Comparison of ENCODE assay signal across 21 cellular contexts in genomic region chr18:54204883-54205282, GRCh38.
"Had no signal": no experiment of that assay in that cellular context is flagged by ENCODE, and none has a peak within 500 bp of the region (broad histone marks: within the 10 kb centered on the region; RNA-seq: fewer than 3 reads in every experiment).

No MANE protein-coding gene starts in this region.

- H3K4me3 Mint-ChIP-seq: activated CD4-positive, alpha-beta memory T cell treated with anti-CD3 and anti-CD28 coated beads, Interleukin-2, amount 10 ng/mL, durations not matched to agents 7 days and 5 days; activated CD8-positive, alpha-beta memory T cell treated with anti-CD3 and anti-CD28 coated beads, Interleukin-2, amount 10 ng/mL, durations not matched to agents 7 days and 5 days; activated naive CD8-positive, alpha-beta T cell treated with anti-CD3 and anti-CD28 coated beads, Interleukin-2, amount 50 U/mL, for 24 hours; activated T-helper 17 cell treated with anti-CD3 and anti-CD28 coated beads, Interleukin-2, amount 50 U/mL, for 72 hours; brain; central memory CD8-positive, alpha-beta T cell had no signal

- H3K27me3 Mint-ChIP-seq: activated CD4-positive, alpha-beta memory T cell treated with anti-CD3 and anti-CD28 coated beads, Interleukin-2, amount 10 ng/mL, durations not matched to agents 7 days and 5 days; activated CD8-positive, alpha-beta memory T cell treated with anti-CD3 and anti-CD28 coated beads, Interleukin-2, amount 10 ng/mL, durations not matched to agents 7 days and 5 days; activated naive CD8-positive, alpha-beta T cell treated with anti-CD3 and anti-CD28 coated beads, Interleukin-2, amount 50 U/mL, for 24 hours; activated T-helper 17 cell treated with anti-CD3 and anti-CD28 coated beads, Interleukin-2, amount 50 U/mL, for 72 hours; brain; central memory CD8-positive, alpha-beta T cell had no signal

- H3K9me3 Mint-ChIP-seq: activated CD4-positive, alpha-beta memory T cell treated with anti-CD3 and anti-CD28 coated beads, Interleukin-2, amount 10 ng/mL, durations not matched to agents 7 days and 5 days; activated naive CD8-positive, alpha-beta T cell treated with anti-CD3 and anti-CD28 coated beads, Interleukin-2, amount 50 U/mL, for 24 hours; activated T-helper 17 cell treated with anti-CD3 and anti-CD28 coated beads, Interleukin-2, amount 50 U/mL, for 72 hours; brain; central memory CD8-positive, alpha-beta T cell had no signal

- ATAC-seq: activated CD8-positive, alpha-beta memory T cell treated with anti-CD3 and anti-CD28 coated beads, Interleukin-2, amount 10 ng/mL, durations not matched to agents 7 days and 5 days; activated naive CD8-positive, alpha-beta T cell treated with anti-CD3 and anti-CD28 coated beads, Interleukin-2, amount 50 U/mL, for 24 hours; activated T-helper 17 cell treated with anti-CD3 and anti-CD28 coated beads, Interleukin-2, amount 50 U/mL, for 72 hours had no signal

- H3K27me3 ChIP-seq: colonic mucosa, left lung, thyroid gland had no signal

- H3K4me3 ChIP-seq: colonic mucosa, left lung, thyroid gland had no signal

- H3K27ac Mint-ChIP-seq: activated CD4-positive, alpha-beta memory T cell treated with anti-CD3 and anti-CD28 coated beads, Interleukin-2, amount 10 ng/mL, durations not matched to agents 7 days and 5 days; activated CD8-positive, alpha-beta memory T cell treated with anti-CD3 and anti-CD28 coated beads, Interleukin-2, amount 10 ng/mL, durations not matched to agents 7 days and 5 days; activated naive CD8-positive, alpha-beta T cell treated with anti-CD3 and anti-CD28 coated beads, Interleukin-2, amount 50 U/mL, for 24 hours; activated T-helper 17 cell treated with anti-CD3 and anti-CD28 coated beads, Interleukin-2, amount 50 U/mL, for 72 hours had no signal

- H3K27ac ChIP-seq: colonic mucosa, left lung, thyroid gland had no signal

- FAIRE-seq: frontal cortex had no signal

- DNase-seq: activated CD4-positive, alpha-beta memory T cell treated with anti-CD3 and anti-CD28 coated beads, Interleukin-2, amount 10 ng/mL, durations not matched to agents 7 days and 5 days; activated CD4-positive, alpha-beta T cell treated with anti-CD3 and anti-CD28 coated beads for 48 hours; activated CD4-positive, CD25-positive, alpha-beta regulatory T cell; activated CD8-positive, alpha-beta memory T cell treated with anti-CD3 and anti-CD28 coated beads, Interleukin-2, amount 10 ng/mL, durations not matched to agents 7 days and 5 days; activated naive CD4-positive, alpha-beta T cell; activated naive CD8-positive, alpha-beta T cell treated with anti-CD3 and anti-CD28 coated beads, Interleukin-2, amount 50 U/mL, for 24 hours; activated T-cell treated with anti-CD3 and anti-CD28 coated beads, Interleukin-2, amount 50 U/mL, for 1 hour; anterior cingulate cortex; colonic mucosa; head of caudate nucleus; left lung; mammary epithelial cell; occipital lobe; posterior cingulate gyrus; retina; stimulated activated naive CD4-positive, alpha-beta T cell; thyroid gland had no signal

- H3K9me3 ChIP-seq: colonic mucosa, left lung, thyroid gland had no signal
